In the genomic region with DNA sequence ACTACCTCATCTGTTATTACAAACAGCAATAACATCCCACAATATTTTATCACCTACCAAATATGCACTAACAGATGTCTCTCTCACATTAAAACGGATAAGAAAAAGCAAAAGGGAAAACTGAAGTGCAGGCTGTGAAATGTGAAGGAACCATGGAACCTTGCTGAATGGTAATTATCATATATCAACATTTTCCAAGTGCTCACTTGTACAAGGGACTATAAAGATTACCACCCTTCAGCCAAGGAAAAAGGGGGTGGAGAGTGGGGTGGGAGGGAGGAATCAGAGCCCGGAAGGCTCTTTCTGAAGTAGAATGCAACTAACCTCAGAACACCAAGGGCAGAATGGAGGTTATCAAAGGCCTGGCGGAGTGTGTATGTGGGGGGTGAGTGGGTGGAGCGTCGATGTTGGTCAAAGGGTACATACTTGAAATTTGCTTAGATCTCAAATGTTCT, we compare ENCODE assay signal across 8 cellular contexts. TPM values are rescaled to one million over a fixed set of nuclear protein-coding genes. Genes with fewer than 3 reads are reported as not detected.
DNase-seq lines count a peak whose midpoint lies in the region; ATAC-seq and TF ChIP-seq lines count a peak whose summit lies in the region.

No MANE protein-coding gene starts in this region.

- no peak overlapping the region for H3K14ac ChIP-seq in trophoblast cell (ENCODE audit: low read length)

- no peak overlapping the region for H2BK120ac ChIP-seq in trophoblast cell (ENCODE audit: insufficient read depth, low read length, poor library complexity)

- H2BK5ac ChIP-seq in trophoblast cell (ENCODE audit: low read depth, low read length, poor library complexity) = no peak overlapping the region

- peaks cover 6% of the 10 kb centered on the region for H3K79me2 ChIP-seq in trophoblast cell (ENCODE audit: control insufficient read depth, insufficient read depth, low read length, poor library complexity)

- H2AFZ ChIP-seq in trophoblast cell (ENCODE audit: insufficient read depth, low read length, poor library complexity) = no peak overlapping the region

- no CpG with 5 or more reads among the region's 5 CpGs for WGBS in trophoblast cell (ENCODE audit: extremely low coverage, insufficient coverage, insufficient read length)

- H3K18ac ChIP-seq in trophoblast cell (ENCODE audit: low read length) = no peak overlapping the region

- H3K4me3 ChIP-seq in trophoblast cell (ENCODE audit: low read depth, low read length) = no peak overlapping the region

- no peak for TF ChIP-seq POLR2A in erythroblast (IDR thresholded peaks at IDR 0.05; ENCODE audit: low read length)

- peaks cover 6% of the 10 kb centered on the region for H3K79me1 ChIP-seq in trophoblast cell (ENCODE audit: low read length)

- no peak overlapping the region for H4K8ac ChIP-seq in trophoblast cell (ENCODE audit: low read depth, low read length)

- H3K23ac ChIP-seq in trophoblast cell (ENCODE audit: low read length) = no peak overlapping the region

- H3K9me3 ChIP-seq in trophoblast cell (ENCODE audit: insufficient read depth, low read depth, low read length) = no peaks in the 10 kb centered on the region

- H3K4me2 ChIP-seq in trophoblast cell (ENCODE audit: low read length) = peak overlapping the region; percentile 29

- no peak overlapping the region for H3K4ac ChIP-seq in trophoblast cell (ENCODE audit: low read depth, low read length)

- H2AK5ac ChIP-seq in trophoblast cell (ENCODE audit: low read length) = no peak overlapping the region

- DNase-seq in stimulated activated CD4-positive, alpha-beta T cell treated with anti-CD3 and anti-CD28 coated beads, Interleukin-15, amount 100 ng/mL, for 24 hours = peak; percentile 37
- DNase-seq in stimulated activated CD4-positive, alpha-beta T cell treated with anti-CD3 and anti-CD28 coated beads, Interleukin-12 subunit alpha, Interleukin-12 subunit beta, amount 100 ng/mL, for 4 hours = no peak
- peak; percentile 21 for DNase-seq in activated CD4-positive, alpha-beta T cell treated with anti-CD3 and anti-CD28 coated beads, Interleukin-2, amount 50 U/mL, for 1 hour
- DNase-seq in erythroblast (lab: John Stamatoyannopoulos, UW) (peak; percentile 35 to 38), trophoblast cell (no peak), NCI-H1105 treated with DMSO at 0.1 percent for 48 hours (lab: John Stamatoyannopoulos, UW) (no peak), ureter (ENCODE audit: low spot score) (no peak)

- no peaks in the 10 kb centered on the region for H3K27me3 ChIP-seq in trophoblast cell (ENCODE audit: insufficient read depth, low read length)

- H3K4me1 ChIP-seq in trophoblast cell (ENCODE audit: control insufficient read depth in 1 of 2, insufficient read depth in 2 of 2, low read length in 2 of 2) = peaks cover 0 to 3% of the 10 kb centered on the region in 2 experiments

- no peak for ATAC-seq in GM21360 (IDR thresholded peaks at IDR 0.05; ENCODE audit: unreplicated experiment)

- no peak overlapping the region for H3K27ac ChIP-seq in trophoblast cell (ENCODE audit: low read depth, low read length)

- no peak overlapping the region for H4K91ac ChIP-seq in trophoblast cell (ENCODE audit: low read depth, low read length)

- peaks cover 0 to 2% of the 10 kb centered on the region in 2 experiments for H3K36me3 ChIP-seq in trophoblast cell (ENCODE audit: control insufficient read depth in 1 of 2, insufficient read depth in 2 of 2, low read length in 2 of 2)

- H3K9ac ChIP-seq in trophoblast cell (ENCODE audit: low read length) = no peak overlapping the region

- H4K12ac ChIP-seq in trophoblast cell (ENCODE audit: low read depth, low read length) = no peak overlapping the region

- H2BK12ac ChIP-seq in trophoblast cell (ENCODE audit: low read length) = no peak overlapping the region

RNA-seq across cellular contexts. Expression of a gene that starts 1.2 kb away (rescaled TPM):
- polyA plus RNA-seq in trophoblast cell (2013) = 69.9 and 73.3 TPM in 2 replicates
- total RNA-seq in ureter = 71.8 TPM

Comparison
In these comparisons a context has a peak if more than half of its experiments do, and no peak if none do; other contexts are left out.
1. DNase-seq: peak in stimulated activated CD4-positive, alpha-beta T cell treated with anti-CD3 and anti-CD28 coated beads, Interleukin-15, amount 100 ng/mL, for 24 hours (single experiment), activated CD4-positive, alpha-beta T cell treated with anti-CD3 and anti-CD28 coated beads, Interleukin-2, amount 50 U/mL, for 1 hour (single experiment) and erythroblast (2 of 2); none in stimulated activated CD4-positive, alpha-beta T cell treated with anti-CD3 and anti-CD28 coated beads, Interleukin-12 subunit alpha, Interleukin-12 subunit beta, amount 100 ng/mL, for 4 hours (single experiment), trophoblast cell (0 of 2), NCI-H1105 treated with DMSO at 0.1 percent for 48 hours (single experiment) and ureter (single experiment).